In genomic region chr11:94876222-94876621, GRCh38 we compare ENCODE assay signal across 1 cellular context.
TF ChIP-seq lines count a peak whose summit lies in the region.

No MANE protein-coding gene starts in this region.

TF ChIP-seq in GM12878, 131 proteins besides CTCF, POLR2A, EP300 and RAD21:
- TF ChIP-seq EZH2 (IDR thresholded peaks at IDR 0.05; ENCODE audit: borderline replicate concordance, control insufficient read depth, low read depth, low read length): no peak
- TF ChIP-seq LARP7 (IDR thresholded peaks at IDR 0.05): 0 out of 2 replicates have a peak, but pooled peaks have one; percentile 19
TF ChIP-seq in GM12878: peak in this region for 1.
